Comparison of ENCODE assay signal across 18 cellular contexts in the genomic region with DNA sequence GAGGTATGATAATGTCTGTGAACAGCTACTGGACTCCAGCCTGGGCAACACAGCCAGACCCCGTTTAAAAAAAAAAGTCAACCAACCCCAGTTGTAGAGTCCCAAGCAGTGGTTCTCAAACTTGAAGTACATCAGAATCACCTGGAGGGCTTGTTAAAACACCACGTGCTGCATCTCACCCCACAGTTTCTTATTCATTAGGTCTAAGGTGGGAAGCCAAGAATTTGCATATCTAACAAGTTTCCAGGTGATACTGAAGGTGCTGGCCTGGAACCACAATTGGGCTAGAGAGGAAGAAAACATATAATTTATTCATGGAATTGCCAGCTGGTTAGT. TPM values are rescaled to one million over a fixed set of nuclear protein-coding genes. Genes with fewer than 3 reads are reported as not detected.
A peak's percentile ranks its signal among the peaks of the same experiment; 100 is the strongest.
DNase-seq lines count a peak whose midpoint lies in the region; ATAC-seq and TF ChIP-seq lines count a peak whose summit lies in the region.
"Had no signal": no experiment of that assay in that cellular context is flagged by ENCODE, and none has a peak within 500 bp of the region (broad histone marks: within the 10 kb centered on the region; RNA-seq: fewer than 3 reads in every experiment).

No MANE protein-coding gene starts in this region.

- H3K4me3 ChIP-seq in GM23248 (no peak overlapping the region), right lobe of liver (no peak overlapping the region), skeletal muscle satellite cell (ENCODE audit: low read length) (no peak overlapping the region), H7 (ENCODE audit: insufficient read depth, low read depth, low read length) (no peak overlapping the region)
- H3K4me3 ChIP-seq: esophagus squamous epithelium had no signal

- in situ Hi-C loops in GM23248 (cut with MboI): no loop called here

- H4K20me1 ChIP-seq in GM23248 (ENCODE audit: insufficient read depth): no peaks in the 10 kb centered on the region

- TF ChIP-seq POLR2A in right lobe of liver (IDR thresholded peaks at IDR 0.05): no peak

- H3K9ac ChIP-seq in GM23248 (no peak overlapping the region), skeletal muscle satellite cell (ENCODE audit: low read depth, low read length) (no peak overlapping the region)

- H3K9me3 ChIP-seq in GM23248 (ENCODE audit: low read depth) (no peaks in the 10 kb centered on the region), right lobe of liver (no peaks in the 10 kb centered on the region), skeletal muscle satellite cell (replicated peaks; ENCODE audit: low read length) (no peaks in the 10 kb centered on the region)
- H3K9me3 ChIP-seq: esophagus squamous epithelium had no signal

- CTCF ChIA-PET in RWPE1 (lab: Yijun Ruan, JAX): interaction anchor here (0.6 kb wide), 1 partner anchor 90 kb away, joined by 3 read pairs; no protein-coding TSS in a partner anchor

- DNase-seq in GM23248 (no peak), RWPE1 (ENCODE audit: low spot score) (no peak), right lobe of liver (no peak), NOMO-1 treated with dmso at 0.1 percent for 144 hours (lab: John Stamatoyannopoulos, UW; ENCODE audit: unreplicated experiment) (no peak), hepatic stellate cell (ENCODE audit: low spot score) (no peak), H7 (no peak)
- DNase-seq: activated CD8-positive, alpha-beta T cell treated with anti-CD3 and anti-CD28 coated beads for 36 hours; activated naive CD8-positive, alpha-beta T cell treated with anti-CD3 and anti-CD28 coated beads, Interleukin-2, amount 10 ng/mL, durations not matched to agents 7 days and 5 days; COR-L47; effector CD4-positive, alpha-beta T cell; esophagus squamous epithelium; glutamatergic neuron; NCI-H1092; NCI-H774; T-helper 1 cell; WERI-Rb-1 had no signal

- no peak for TF ChIP-seq CTCF in RWPE1 (conservative IDR thresholded peaks at IDR 0.05; ENCODE audit: low read depth)
- no peak for TF ChIP-seq CTCF in right lobe of liver (IDR thresholded peaks at IDR 0.05)

- intact Hi-C loops in right lobe of liver (cut with DNase I): loop anchor here in 1 of 2 donors (10.0 kb wide), 1 partner anchor 50 kb away; no protein-coding TSS in a partner anchor

- peaks cover 55% of the 10 kb centered on the region for H3F3A ChIP-seq in GM23248 (ENCODE audit: insufficient read depth)

- no peak overlapping the region for H2AFZ ChIP-seq in GM23248

- H3K9me2 ChIP-seq in GM23248 (ENCODE audit: insufficient read depth): no peaks in the 10 kb centered on the region

- H3K36me3 ChIP-seq in GM23248 (ENCODE audit: low read depth) (no peaks in the 10 kb centered on the region), right lobe of liver (no peaks in the 10 kb centered on the region), skeletal muscle satellite cell (ENCODE audit: insufficient read depth, low read length) (no peaks in the 10 kb centered on the region), H7 (replicated peaks; ENCODE audit: control insufficient read depth, insufficient read depth, low read length) (no peaks in the 10 kb centered on the region)
- H3K36me3 ChIP-seq: esophagus squamous epithelium had no signal

- ATAC-seq in right lobe of liver (no peak), GM19397 (IDR thresholded peaks at IDR 0.05; ENCODE audit: unreplicated experiment) (no peak)
- ATAC-seq: activated CD8-positive, alpha-beta T cell treated with anti-CD3 and anti-CD28 coated beads for 36 hours had no signal

- peaks cover 43% of the 10 kb centered on the region for H3K4me1 ChIP-seq in GM23248 (ENCODE audit: insufficient read depth)
- peaks cover 2 to 50% (median 31%) of the 10 kb centered on the region in 4 donors for H3K4me1 ChIP-seq in right lobe of liver
- H3K4me1 ChIP-seq in skeletal muscle satellite cell (ENCODE audit: control insufficient read depth, insufficient read depth, low read length): peaks cover 50% of the 10 kb centered on the region

- POLR2A ChIA-PET in RWPE1 (lab: Yijun Ruan, JAX; ENCODE audit: low non-redundant PET): interaction anchor here (0.5 kb wide), 1 partner anchor 96 kb away, joined by 3 read pairs; no protein-coding TSS in a partner anchor

- peaks cover 6% of the 10 kb centered on the region for H3K79me2 ChIP-seq in GM23248 (ENCODE audit: insufficient read depth)

- H3K27ac ChIP-seq in GM23248 (peak overlapping the region; percentile 93), RWPE1 (peak overlapping the region; percentile 91), right lobe of liver (peak overlapping the region in 2 of 3 donors; percentile 90)
- H3K27ac ChIP-seq: WERI-Rb-1 had no signal

- H3K27me3 ChIP-seq in GM23248 (replicated peaks; ENCODE audit: insufficient read depth): no peaks in the 10 kb centered on the region
- H3K27me3 ChIP-seq in right lobe of liver: no peaks in the 10 kb centered on the region
- H3K27me3 ChIP-seq in skeletal muscle satellite cell (ENCODE audit: control insufficient read depth, insufficient read depth, low read length): no peaks in the 10 kb centered on the region
- no peaks in the 10 kb centered on the region for H3K27me3 ChIP-seq in H7 (ENCODE audit: control insufficient read depth, insufficient read depth, low read length)
- H3K27me3 ChIP-seq: esophagus squamous epithelium had no signal

- WGBS in GM23248 (ENCODE audit: low coverage in 1 of 2, low lambda C conversion rate in 2 of 2, missing lambda C conversion rate in 2 of 2), 2 experiments: 28 to 43% methylated on average over 2 of the region's 2 CpGs
- 17% methylated on average over 1 of the region's 2 CpGs for WGBS in right lobe of liver (ENCODE audit: insufficient coverage, low coverage, low lambda C conversion rate, missing lambda C conversion rate)

- H3K4me2 ChIP-seq in GM23248 (ENCODE audit: unreplicated experiment) (no peak overlapping the region), skeletal muscle satellite cell (ENCODE audit: low read length) (peak overlapping the region; percentile 39)

RNA-seq across cellular contexts. Expression of gene MSL1, which starts 6.7 kb away (rescaled TPM):
- total RNA-seq in GM23248 (2014; rRNA removed; shearing (Covaris generic)): 45.3 and 76.1 TPM in 2 replicates
- 8.9 and 9.0 TPM in 2 replicates for polyA plus RNA-seq in GM23248 (2016; fragmentation: Nextera tagmentation; extraction: Ambion mirVana)
- 10 to 100 TPM; 31.1 to 43.8 (median 36.0) TPM for total RNA-seq in right lobe of liver
- total RNA-seq in skeletal muscle satellite cell (2012; rRNA removed): 40.0 and 42.8 TPM in 2 replicates
- total RNA-seq in H7 (2014; rRNA removed; shearing (Covaris generic)): 44.2 and 70.0 TPM in 2 replicates

RNA-seq across cellular contexts. Expression of gene NR1D1, which starts 14.7 kb away (rescaled TPM):
- total RNA-seq in GM23248 (2014; rRNA removed; shearing (Covaris generic)): 0.76 and 2.4 TPM in 2 replicates
- polyA plus RNA-seq in GM23248 (2016; fragmentation: Nextera tagmentation; extraction: Ambion mirVana): 4.6 and 5.4 TPM in 2 replicates
- 10 to 100 TPM in 4 of 6 experiments, 1 to 10 TPM in 2; 6.9 to 29.8 (median 16.0) TPM for total RNA-seq in right lobe of liver
- 1.8 and 2.2 TPM in 2 replicates for total RNA-seq in skeletal muscle satellite cell (2012; rRNA removed)
- 1.8 and 3.4 TPM in 2 replicates for total RNA-seq in H7 (2014; rRNA removed; shearing (Covaris generic))

RNA-seq across cellular contexts. Expression of gene CASC3, which starts 25.3 kb away (rescaled TPM):
- 28.7 and 49.3 TPM in 2 replicates for total RNA-seq in GM23248 (2014; rRNA removed; shearing (Covaris generic))
- 37.1 and 39.1 TPM in 2 replicates for polyA plus RNA-seq in GM23248 (2016; fragmentation: Nextera tagmentation; extraction: Ambion mirVana)
- total RNA-seq in right lobe of liver: 10 to 100 TPM; 19.6 to 31.5 (median 25.9) TPM
- total RNA-seq in skeletal muscle satellite cell (2012; rRNA removed): 34.7 and 35.2 TPM in 2 replicates
- 55.4 and 76.0 TPM in 2 replicates for total RNA-seq in H7 (2014; rRNA removed; shearing (Covaris generic))

RNA-seq across cellular contexts. Expression of gene THRA, which starts 52.3 kb away (rescaled TPM):
- total RNA-seq in GM23248 (2014; rRNA removed; shearing (Covaris generic)): 33.3 and 36.2 TPM in 2 replicates
- polyA plus RNA-seq in GM23248 (2016; fragmentation: Nextera tagmentation; extraction: Ambion mirVana): 15.8 and 16.4 TPM in 2 replicates
- 1 to 10 TPM; 3.7 to 9.4 (median 7.7) TPM for total RNA-seq in right lobe of liver
- 18.8 and 22.6 TPM in 2 replicates for total RNA-seq in skeletal muscle satellite cell (2012; rRNA removed)
- 13.2 and 15.2 TPM in 2 replicates for total RNA-seq in H7 (2014; rRNA removed; shearing (Covaris generic))
